ENCODE assay signal across 21 cellular contexts in genomic region chr1:109840011-109840629, GRCh38.
"Had no signal": no experiment of that assay in that cellular context is flagged by ENCODE, and none has a peak within 500 bp of the region (broad histone marks: within the 10 kb centered on the region; RNA-seq: fewer than 3 reads in every experiment).

No MANE protein-coding gene starts in this region.

- H3K27me3 Mint-ChIP-seq: stimulated activated memory B cell treated with anti-CD40 and anti-IgM and Interleukin-4, amounts not matched to agents 10 μg/mL and 1 μg/mL and 100 μg/mL, for 72 hours had no signal

- H3K36me3 ChIP-seq: adrenal gland, cardiac muscle cell, lower lobe of right lung, prostate gland, right lobe of liver, upper lobe of left lung had no signal

- H3K4me1 Mint-ChIP-seq: neural crest cell; stimulated activated memory B cell treated with anti-CD40 and anti-IgM and Interleukin-4, amounts not matched to agents 10 μg/mL and 1 μg/mL and 100 μg/mL, for 72 hours had no signal

- H3K27me3 ChIP-seq: adrenal gland, cardiac muscle cell, right lobe of liver, testis, upper lobe of left lung had no signal

- H3K27ac Mint-ChIP-seq: mesothelial cell of epicardium; stimulated activated memory B cell treated with anti-CD40 and anti-IgM and Interleukin-4, amounts not matched to agents 10 μg/mL and 1 μg/mL and 100 μg/mL, for 72 hours; T-helper 1 cell treated with Interleukin-12 subunit alpha and Interleukin-12 subunit beta and Interleukin-4 antibody, amounts not matched to agents 30 μg/mL and 1 μg/mL, for 36 hours had no signal

- H3K4me3 ChIP-seq: adrenal gland, cardiac muscle cell, lower lobe of right lung, prostate gland, right lobe of liver, testis, upper lobe of left lung had no signal

- H3K9me3 Mint-ChIP-seq: effector memory CD8-positive, alpha-beta T cell had no signal

- DNase-seq: activated CD4-positive, alpha-beta T cell treated with anti-CD3 and anti-CD28 coated beads, Interleukin-2, amount 50 U/mL, for 1 hour; activated CD4-positive, CD25-positive, alpha-beta regulatory T cell treated with anti-CD3 and anti-CD28 coated beads, Interleukin-2, amount 50 U/mL, for 72 hours; activated CD8-positive, alpha-beta memory T cell treated with anti-CD3 and anti-CD28 coated beads, Interleukin-2, amount 50 U/mL, for 4 hours; activated effector memory CD4-positive, alpha-beta T cell treated with Interleukin-2 at 50 U/mL for 16 hours; activated naive CD4-positive, alpha-beta T cell treated with anti-CD3 and anti-CD28 coated beads, Interleukin-2, amount 50 U/mL, for 16 hours; activated T-cell treated with anti-CD3 and anti-CD28 coated beads, Interleukin-2, amount 50 U/mL, for 48 hours; effector memory CD8-positive, alpha-beta T cell; foreskin melanocyte; kidney glomerular epithelial cell; lower lobe of right lung; right lobe of liver; stimulated activated CD4-positive, alpha-beta T cell treated with anti-CD3 and anti-CD28 coated beads, Interleukin-4, amount 100 ng/mL, for 4 hours; testis; upper lobe of left lung had no signal

- H3K9me3 ChIP-seq: lower lobe of right lung, prostate gland, right lobe of liver, testis had no signal

- H3K27ac ChIP-seq: adrenal gland, cardiac muscle cell, lower lobe of right lung, prostate gland, right lobe of liver, testis, upper lobe of left lung had no signal

- ATAC-seq: effector memory CD8-positive, alpha-beta T cell; lower lobe of right lung; right lobe of liver; stimulated activated memory B cell treated with anti-CD40 and anti-IgM and Interleukin-4, amounts not matched to agents 10 μg/mL and 1 μg/mL and 100 μg/mL, for 72 hours had no signal

- H3K4me3 Mint-ChIP-seq: effector memory CD8-positive, alpha-beta T cell; mesothelial cell of epicardium; neural crest cell; stimulated activated memory B cell treated with anti-CD40 and anti-IgM and Interleukin-4, amounts not matched to agents 10 μg/mL and 1 μg/mL and 100 μg/mL, for 72 hours; T-helper 1 cell treated with Interleukin-12 subunit alpha and Interleukin-12 subunit beta and Interleukin-4 antibody, amounts not matched to agents 30 μg/mL and 1 μg/mL, for 36 hours had no signal

- H3K4me1 ChIP-seq: adrenal gland, lower lobe of right lung, prostate gland, right lobe of liver, testis, upper lobe of left lung had no signal
